Comparison of ENCODE assay signal across 14 cellular contexts in genomic region chr5:157295247-157295646, GRCh38. TPM values are rescaled to one million over a fixed set of nuclear protein-coding genes. Genes with fewer than 3 reads are reported as not detected.
DNase-seq lines count a peak whose midpoint lies in the region; ATAC-seq and TF ChIP-seq lines count a peak whose summit lies in the region.
"Had no signal": no experiment of that assay in that cellular context is flagged by ENCODE, and none has a peak within 500 bp of the region (broad histone marks: within the 10 kb centered on the region; RNA-seq: fewer than 3 reads in every experiment).

No MANE protein-coding gene starts in this region.

- peaks cover 36% of the 10 kb centered on the region for H3K4me1 Mint-ChIP-seq in activated CD4-positive, alpha-beta T cell treated with anti-CD3 and anti-CD28 coated beads, Interleukin-2, amount 10 ng/mL, durations not matched to agents 24 days and 14 days
- H3K4me1 Mint-ChIP-seq in activated CD8-positive, alpha-beta T cell treated with anti-CD3 and anti-CD28 coated beads, Interleukin-2, amount 10 ng/mL, durations not matched to agents 7 days and 5 days (ENCODE audit: low read depth) = peaks cover 40% of the 10 kb centered on the region
- H3K4me1 Mint-ChIP-seq in nephron = peaks cover 10% of the 10 kb centered on the region
- H3K4me1 Mint-ChIP-seq: brain had no signal

- no peak for DNase-seq in activated CD4-positive, alpha-beta T cell treated with anti-CD3 and anti-CD28 coated beads, Interleukin-2, amount 10 ng/mL, durations not matched to agents 24 days and 14 days
- DNase-seq in activated CD4-positive, alpha-beta T cell treated with anti-CD3 and anti-CD28 coated beads for 4 hours = no peak
- DNase-seq in NCI-H146 treated with DMSO at 0.1 percent for 48 hours (lab: John Stamatoyannopoulos, UW; ENCODE audit: unreplicated experiment) = peak; percentile 71
- no peak for DNase-seq in activated CD8-positive, alpha-beta T cell treated with anti-CD3 and anti-CD28 coated beads, Interleukin-2, amount 10 ng/mL, durations not matched to agents 7 days and 5 days
- DNase-seq: activated CD4-positive, CD25-positive, alpha-beta regulatory T cell treated with anti-CD3 and anti-CD28 coated beads, Interleukin-2, amount 50 U/mL, for 72 hours; KG1; NCI-H2171 treated with DMSO at 0.1 percent for 48 hours; spleen; substantia nigra had no signal

- H3K36me3 Mint-ChIP-seq in activated CD4-positive, alpha-beta T cell treated with anti-CD3 and anti-CD28 coated beads, Interleukin-2, amount 10 ng/mL, durations not matched to agents 24 days and 14 days (ENCODE audit: low read depth) = peaks cover 79% of the 10 kb centered on the region
- H3K36me3 Mint-ChIP-seq in activated CD8-positive, alpha-beta T cell treated with anti-CD3 and anti-CD28 coated beads, Interleukin-2, amount 10 ng/mL, durations not matched to agents 7 days and 5 days (ENCODE audit: low read depth) = peaks cover 81% of the 10 kb centered on the region
- peaks cover 36% of the 10 kb centered on the region for H3K36me3 Mint-ChIP-seq in nephron (ENCODE audit: low read depth)

- no peak overlapping the region for H3K4me3 Mint-ChIP-seq in activated CD4-positive, alpha-beta T cell treated with anti-CD3 and anti-CD28 coated beads, Interleukin-2, amount 10 ng/mL, durations not matched to agents 24 days and 14 days
- no peak overlapping the region for H3K4me3 Mint-ChIP-seq in activated CD8-positive, alpha-beta T cell treated with anti-CD3 and anti-CD28 coated beads, Interleukin-2, amount 10 ng/mL, durations not matched to agents 7 days and 5 days
- no peak overlapping the region for H3K4me3 Mint-ChIP-seq in nephron
- H3K4me3 Mint-ChIP-seq: brain had no signal

- peak overlapping the region; percentile 12 for H3K27ac Mint-ChIP-seq in activated CD4-positive, alpha-beta T cell treated with anti-CD3 and anti-CD28 coated beads, Interleukin-2, amount 10 ng/mL, durations not matched to agents 24 days and 14 days
- peak overlapping the region; percentile 45 for H3K27ac Mint-ChIP-seq in activated CD8-positive, alpha-beta T cell treated with anti-CD3 and anti-CD28 coated beads, Interleukin-2, amount 10 ng/mL, durations not matched to agents 7 days and 5 days
- peak overlapping the region; percentile 75 to 83 (median 81) for H3K27ac Mint-ChIP-seq in nephron

- intact Hi-C loops in activated CD4-positive, alpha-beta T cell treated with anti-CD3 and anti-CD28 coated beads, Interleukin-2, amount 10 ng/mL, durations not matched to agents 24 days and 14 days (cut with micrococcal nuclease) = no loop called here

- CTCF ChIA-PET in activated CD8-positive, alpha-beta T cell treated with anti-CD3 and anti-CD28 coated beads, Interleukin-2, amount 10 ng/mL, durations not matched to agents 7 days and 5 days (lab: Charles Lee) = interaction anchor here (1.2 to 1.8 kb wide), 2 partner anchors 7 to 12 kb away, joined by 3 to 4 read pairs; no protein-coding TSS in a partner anchor

- POLR2A ChIA-PET in activated CD8-positive, alpha-beta T cell treated with anti-CD3 and anti-CD28 coated beads, Interleukin-2, amount 10 ng/mL, durations not matched to agents 7 days and 5 days (lab: Charles Lee) = no interaction called here

- no peak for ATAC-seq in activated CD8-positive, alpha-beta T cell treated with anti-CD3 and anti-CD28 coated beads, Interleukin-2, amount 10 ng/mL, durations not matched to agents 7 days and 5 days
- no peak for ATAC-seq in GM21576 (IDR thresholded peaks at IDR 0.05; ENCODE audit: unreplicated experiment)
- no peak for ATAC-seq in HG02885 (IDR thresholded peaks at IDR 0.05; ENCODE audit: poor library complexity, unreplicated experiment)
- no peak for ATAC-seq in GM21447 (IDR thresholded peaks at IDR 0.05; ENCODE audit: unreplicated experiment)

- no peaks in the 10 kb centered on the region for H3K27me3 Mint-ChIP-seq in activated CD4-positive, alpha-beta T cell treated with anti-CD3 and anti-CD28 coated beads, Interleukin-2, amount 10 ng/mL, durations not matched to agents 24 days and 14 days
- H3K27me3 Mint-ChIP-seq in activated CD8-positive, alpha-beta T cell treated with anti-CD3 and anti-CD28 coated beads, Interleukin-2, amount 10 ng/mL, durations not matched to agents 7 days and 5 days (ENCODE audit: low read depth) = no peaks in the 10 kb centered on the region
- no peaks in the 10 kb centered on the region for H3K27me3 Mint-ChIP-seq in nephron (ENCODE audit: low read depth)
- H3K27me3 Mint-ChIP-seq: brain had no signal

- TF ChIP-seq CTCF in nephron (IDR thresholded peaks at IDR 0.05; ENCODE audit: unreplicated experiment in 3 of 3) = no peak

- H3K9me3 Mint-ChIP-seq in activated CD4-positive, alpha-beta T cell treated with anti-CD3 and anti-CD28 coated beads, Interleukin-2, amount 10 ng/mL, durations not matched to agents 24 days and 14 days = no peaks in the 10 kb centered on the region
- no peaks in the 10 kb centered on the region for H3K9me3 Mint-ChIP-seq in activated CD8-positive, alpha-beta T cell treated with anti-CD3 and anti-CD28 coated beads, Interleukin-2, amount 10 ng/mL, durations not matched to agents 7 days and 5 days (ENCODE audit: insufficient read depth)
- peaks cover 3% of the 10 kb centered on the region for H3K9me3 Mint-ChIP-seq in nephron
- H3K9me3 Mint-ChIP-seq: brain had no signal

RNA-seq across cellular contexts. Expression of gene CYFIP2, which starts 29.3 kb away (rescaled TPM):
- total RNA-seq in activated CD4-positive, alpha-beta T cell treated with anti-CD3 and anti-CD28 coated beads, Interleukin-2, amount 10 ng/mL, durations not matched to agents 24 days and 14 days = 180 and 193 TPM in 2 replicates
- 100 to 1,000 TPM; 512 to 516 TPM for total RNA-seq in activated CD8-positive, alpha-beta T cell treated with anti-CD3 and anti-CD28 coated beads, Interleukin-2, amount 10 ng/mL, durations not matched to agents 7 days and 5 days

Comparison
In these comparisons a context has a peak if more than half of its experiments do, and no peak if none do; other contexts are left out.
1. H3K27ac Mint-ChIP-seq: peak in every context shown above with its lines; median percentile 81 in nephron; 45 in activated CD8-positive, alpha-beta T cell treated with anti-CD3 and anti-CD28 coated beads, Interleukin-2, amount 10 ng/mL, durations not matched to agents 7 days and 5 days; 12 in activated CD4-positive, alpha-beta T cell treated with anti-CD3 and anti-CD28 coated beads, Interleukin-2, amount 10 ng/mL, durations not matched to agents 24 days and 14 days.